In genomic region chr9:23851024-23851629, GRCh38 we compare ENCODE assay signal across 11 cellular contexts. TPM values are rescaled to one million over a fixed set of nuclear protein-coding genes. Genes with fewer than 3 reads are reported as not detected.
DNase-seq lines count a peak whose midpoint lies in the region; ATAC-seq, FAIRE-seq and TF ChIP-seq lines count a peak whose summit lies in the region.
"Had no signal": no experiment of that assay in that cellular context is flagged by ENCODE, and none has a peak within 500 bp of the region (broad histone marks: within the 10 kb centered on the region; RNA-seq: fewer than 3 reads in every experiment).

No MANE protein-coding gene starts in this region.

- no peak overlapping the region for H3K9ac ChIP-seq in GM12878 (ENCODE audit: control insufficient read depth, insufficient read depth, low read length)

- DNase-seq in NCI-H146 (lab: John Stamatoyannopoulos, UW) = peak; percentile 26
- no peak for DNase-seq in NCI-H146 treated with DMSO at 0.1 percent for 48 hours (lab: John Stamatoyannopoulos, UW; ENCODE audit: unreplicated experiment)
- DNase-seq in GM12878 (ENCODE audit: low read depth, low spot score) = no peak
- DNase-seq in left kidney (ENCODE audit: low read depth, low spot score) = peak; percentile 87
- DNase-seq in testis = peak; percentile 57
- DNase-seq in G401 (ENCODE audit: low spot score) = no peak
- no peak for DNase-seq in NCI-H1930 (lab: John Stamatoyannopoulos, UW)
- DNase-seq in foreskin fibroblast = no peak

- ATAC-seq in GM12878 = peak; percentile 88
- ATAC-seq: activated naive CD4-positive, alpha-beta T cell treated with anti-CD3 and anti-CD28 coated beads, Interleukin-2, amount 50 U/mL, for 72 hours had no signal

- RAD21 ChIA-PET in GM12878 (lab: Charles Lee; ENCODE audit: unreplicated experiment) = interaction anchor here (1.2 to 1.5 kb wide), 2 partner anchors 50 to 65 kb away, joined by 3 to 5 read pairs; no protein-coding TSS in a partner anchor

- H4K20me1 ChIP-seq in GM12878 (ENCODE audit: control insufficient read depth, insufficient read depth) = no peaks in the 10 kb centered on the region

- H3K9me3 ChIP-seq in GM12878 (replicated peaks; ENCODE audit: control insufficient read depth, insufficient read depth, low read length) = no peaks in the 10 kb centered on the region
- H3K9me3 ChIP-seq in testis = no peaks in the 10 kb centered on the region
- H3K9me3 ChIP-seq: neutrophil had no signal

- H3K4me2 ChIP-seq in GM12878 (ENCODE audit: control insufficient read depth, insufficient read depth) = 0 out of 2 replicates have a peak overlapping the region, but pooled peaks have one; percentile 17

- H3K27me3 ChIP-seq in GM12878 (replicated peaks in 1 of 2; ENCODE audit: control insufficient read depth in 2 of 2, insufficient read depth in 2 of 2, low read length in 1 of 2) (no peaks in the 10 kb centered on the region), testis (no peaks in the 10 kb centered on the region)

- in situ Hi-C loops in GM12878 (cut with MboI) = no loop called here
- in situ Hi-C loops in G401 (cut with HindIII; ENCODE audit: low sequenced_read_pairs) = no loop called here

- no TSS peak for BruUV-seq in GM12878 (replicated peaks; lab: Mats Ljungman, UMichigan)

- no peaks in the 10 kb centered on the region for H3K36me3 ChIP-seq in GM12878 (ENCODE audit: control insufficient read depth in 2 of 2, insufficient read depth in 2 of 2, low read length in 1 of 2)
- H3K36me3 ChIP-seq in testis (ENCODE audit: low read depth, missing control alignments) = no peaks in the 10 kb centered on the region
- H3K36me3 ChIP-seq: neutrophil had no signal

- CTCF ChIA-PET in GM12878 (lab: Yijun Ruan, JAX) = no interaction called here

- H3K4me1 ChIP-seq in GM12878 (ENCODE audit: control insufficient read depth, insufficient read depth, low read length) = no peaks in the 10 kb centered on the region
- H3K4me1 ChIP-seq in testis = peaks cover 4% of the 10 kb centered on the region

- H3K27ac ChIP-seq in GM12878 (ENCODE audit: control insufficient read depth, insufficient read depth) = no peak overlapping the region
- peak overlapping the region in 1 of 2 donors; percentile 28 for H3K27ac ChIP-seq in testis
- H3K27ac ChIP-seq: neutrophil had no signal

- intact Hi-C loops in GM12878 (cut with micrococcal nuclease; ENCODE audit: unreplicated experiment) = no loop called here
- intact Hi-C loops in testis (cut with DNase I; ENCODE audit: low total_unique reads) = no loop called here

- TF ChIP-seq POLR2A in GM12878 (IDR thresholded peaks at IDR 0.05; ENCODE audit: low read depth, low read length) (no peak), testis (IDR thresholded peaks at IDR 0.05) (no peak)

- SMC1A ChIA-PET in GM12878 (lab: Charles Lee; ENCODE audit: uncharacterized antibody, unreplicated experiment) = no interaction called here

- FAIRE-seq in GM12878 (lab: Jason Lieb, UNC) = no peak
- FAIRE-seq: A204.1 had no signal

- no peak for TF ChIP-seq CTCF in GM12878 (IDR thresholded peaks at IDR 0.05 in 2 of 3, conservative IDR thresholded peaks at IDR 0.05 in 1 of 3; ENCODE audit: control insufficient read depth in 2 of 3, extremely low read depth in 1 of 3, insufficient read depth in 1 of 3, low read depth in 3 of 3, low read length in 3 of 3)
- TF ChIP-seq CTCF in testis (IDR thresholded peaks at IDR 0.05) = no peak
- TF ChIP-seq CTCF in foreskin fibroblast (IDR thresholded peaks at IDR 0.05; ENCODE audit: low read depth, low read length) = no peak

- TF ChIP-seq RAD21 in GM12878 (IDR thresholded peaks at IDR 0.05; ENCODE audit: insufficient read depth, low read depth, low read length) = no peak

- H3K4me3 ChIP-seq in GM12878 = no peak overlapping the region
- H3K4me3 ChIP-seq in testis = peak overlapping the region; percentile 39 to 58
- no peak overlapping the region for H3K4me3 ChIP-seq in foreskin fibroblast (ENCODE audit: low read depth in 1 of 2, low read length in 2 of 2)

- POLR2A ChIA-PET in GM12878 (lab: Charles Lee) = no interaction called here

- H3K79me2 ChIP-seq in GM12878 (ENCODE audit: control insufficient read depth, insufficient read depth, low read length) = no peaks in the 10 kb centered on the region

- TF ChIP-seq EP300 in GM12878 (IDR thresholded peaks at IDR 0.05; ENCODE audit: borderline replicate concordance in 1 of 2, control insufficient read depth in 1 of 2, low read depth in 2 of 2, low read length in 2 of 2) = no peak

- no peak overlapping the region for H2AFZ ChIP-seq in GM12878 (ENCODE audit: control insufficient read depth, low read depth, low read length)

- WGBS in GM12878 (ENCODE audit: insufficient coverage, insufficient replicate concordance, low lambda C conversion rate, missing lambda C conversion rate) = 33% methylated on average over 45 of the region's 46 CpGs
- 1 to 2% methylated on average over 33 to 46 of the region's 46 CpGs for WGBS in testis, 2 donors

TF ChIP-seq in GM12878, 131 proteins besides CTCF, POLR2A, EP300 and RAD21:
- TF ChIP-seq BHLHE40 (IDR thresholded peaks at IDR 0.05; ENCODE audit: borderline replicate concordance in 1 of 2, low read depth in 2 of 2, low read length in 1 of 2) (peak; percentile 56 to 80; a peak in 3 of 4 replicates), SIN3A (IDR thresholded peaks at IDR 0.05; ENCODE audit: low read depth, low read length) (0 out of 2 replicates have a peak, but pooled peaks have one; percentile 17), MAX (IDR thresholded peaks at IDR 0.05; ENCODE audit: low read depth, low read length) (0 out of 2 replicates have a peak, but pooled peaks have one; percentile 13), GATAD2B (conservative IDR thresholded peaks at IDR 0.05; ENCODE audit: low read depth) (0 out of 2 replicates have a peak, but pooled peaks have one; percentile 31), ZBTB11 (CRISPR knock-in tag; IDR thresholded peaks at IDR 0.05) (no peak), IKZF1 (conservative IDR thresholded peaks at IDR 0.05) (peak; percentile 31), POLR2AphosphoS2 (IDR thresholded peaks at IDR 0.05; ENCODE audit: low read depth, low read length) (no peak)

RNA-seq across cellular contexts. Expression of gene ELAVL2, which starts 25.1 kb away (rescaled TPM):
- 77.8 and 89.9 TPM in 2 replicates for total RNA-seq in GM12878 (2013; cell fraction: nucleolus; rRNA removed)
- total RNA-seq in GM12878 (2014; rRNA removed) (0.73 and 1.3 TPM in 2 replicates), GM12878 (2014; rRNA removed; fragmentation: Illumina TruSeq; extraction: Trizol) (1.1 and 1.2 TPM in 2 replicates), GM12878 (2021) (1.1 and 1.3 TPM in 2 replicates), testis (10 to 100 TPM; 75.7 to 77.0 TPM)
- not detected for polyA plus RNA-seq in GM12878 (2011; ENCODE audit: low read depth)
- polyA plus RNA-seq in GM12878 (2011; rRNA removed) (2.6 and 5.7 TPM in 2 replicates), GM12878 (2014; fragmentation: Illumina TruSeq; extraction: Trizol) (0.56 and 0.62 TPM in 2 replicates), GM12878 (2014; fragmentation: Nextera tagmentation; extraction: Ambion mirVana) (under 1 TPM; 0.24 to 0.72 TPM), GM12878 (2014; rRNA removed) (0.47 and 0.82 TPM in 2 replicates), GM12878 (2016; fragmentation: Nextera tagmentation; extraction: Ambion mirVana) (under 1 TPM; 0.37 to 0.78 TPM), testis (ENCODE audit: insufficient read depth, low read depth, low replicate concordance) (52.7 TPM)
- 0.82 and 1.1 TPM in 2 replicates for polyA plus RNA-seq in GM12878 (2011; cell fraction: cytosol; rRNA removed)
- 2.2 and 2.6 TPM in 2 replicates for polyA plus RNA-seq in GM12878 (2011; cell fraction: nucleus; rRNA removed)
- 0.11 TPM in 1 of 2 replicates, not detected in the other for polyA plus RNA-seq in GM12878 (2012)
- 4.9 and 5.9 TPM in 2 replicates for polyA minus RNA-seq in GM12878 (2011; rRNA and poly(A)+ RNA removed)
- 1.0 and 3.2 TPM in 2 replicates for polyA minus RNA-seq in GM12878 (2011; cell fraction: cytosol; rRNA and poly(A)+ RNA removed)
- 10.4 and 19.1 TPM in 2 replicates for polyA minus RNA-seq in GM12878 (2011; cell fraction: nucleus; rRNA and poly(A)+ RNA removed)
- not detected in 2 replicates for total RNA-seq in G401 (2014; rRNA removed; shearing (Covaris generic))
- total RNA-seq: activated naive CD4-positive, alpha-beta T cell treated with anti-CD3 and anti-CD28 coated beads, Interleukin-2, amount 50 U/mL, for 72 hours had no signal

Comparison
In these comparisons a context has a peak if more than half of its experiments do, and no peak if none do; other contexts are left out.
1. DNase-seq: peak in NCI-H146 (single experiment), left kidney (single experiment) and testis (single experiment); none in NCI-H146 treated with DMSO at 0.1 percent for 48 hours (single experiment), GM12878 (single experiment), G401 (single experiment), NCI-H1930 (0 of 2) and foreskin fibroblast (0 of 2).
2. H3K4me3 ChIP-seq: peak in testis (2 of 2); none in GM12878 (single experiment) and foreskin fibroblast (0 of 2).